In genomic region chr12:49540229-49541139, GRCh38 we compare ENCODE assay signal across 8 cellular contexts. TPM values are rescaled to one million over a fixed set of nuclear protein-coding genes. Genes with fewer than 3 reads are reported as not detected.
A peak's percentile ranks its signal among the peaks of the same experiment; 100 is the strongest.
DNase-seq lines count a peak whose midpoint lies in the region; ATAC-seq and TF ChIP-seq lines count a peak whose summit lies in the region.

No MANE protein-coding gene starts in this region.

- no peak overlapping the region for H3K27ac Mint-ChIP-seq in activated CD4-positive, alpha-beta memory T cell treated with anti-CD3 and anti-CD28 coated beads, Interleukin-2, amount 10 ng/mL, durations not matched to agents 7 days and 5 days
- no peak overlapping the region for H3K27ac Mint-ChIP-seq in activated CD4-positive, alpha-beta memory T cell treated with anti-CD3 and anti-CD28 coated beads for 36 hours

- TF ChIP-seq CTCF in OCI-LY3 (IDR thresholded peaks at IDR 0.05; ENCODE audit: low read depth, low read length) (no peak), epithelial cell of esophagus (IDR thresholded peaks at IDR 0.05; ENCODE audit: insufficient read depth, low read depth, low read length, missing control alignments) (no peak)

- CTCF ChIA-PET in activated CD4-positive, alpha-beta memory T cell treated with anti-CD3 and anti-CD28 coated beads, Interleukin-2, amount 10 ng/mL, durations not matched to agents 7 days and 5 days (lab: Charles Lee): no interaction called here
- CTCF ChIA-PET in activated CD4-positive, alpha-beta memory T cell treated with anti-CD3 and anti-CD28 coated beads for 36 hours (lab: Charles Lee): interaction anchor here (0.6 kb wide), 2 partner anchors 27 to 198 kb away, joined by 3 read pairs; no protein-coding TSS in a partner anchor

- peaks cover 53% of the 10 kb centered on the region for H3K27me3 Mint-ChIP-seq in activated CD4-positive, alpha-beta memory T cell treated with anti-CD3 and anti-CD28 coated beads, Interleukin-2, amount 10 ng/mL, durations not matched to agents 7 days and 5 days
- H3K27me3 Mint-ChIP-seq in activated CD4-positive, alpha-beta memory T cell treated with anti-CD3 and anti-CD28 coated beads for 36 hours: peaks cover 15% of the 10 kb centered on the region

- no peak overlapping the region for H3K9ac ChIP-seq in OCI-LY3 (ENCODE audit: low read length)

- no peaks in the 10 kb centered on the region for H3K9me3 Mint-ChIP-seq in activated CD4-positive, alpha-beta memory T cell treated with anti-CD3 and anti-CD28 coated beads, Interleukin-2, amount 10 ng/mL, durations not matched to agents 7 days and 5 days
- no peaks in the 10 kb centered on the region for H3K9me3 Mint-ChIP-seq in activated CD4-positive, alpha-beta memory T cell treated with anti-CD3 and anti-CD28 coated beads for 36 hours

- no peak overlapping the region for H3K27ac ChIP-seq in OCI-LY3 (ENCODE audit: low read length)

- no peaks in the 10 kb centered on the region for H3K36me3 Mint-ChIP-seq in activated CD4-positive, alpha-beta memory T cell treated with anti-CD3 and anti-CD28 coated beads, Interleukin-2, amount 10 ng/mL, durations not matched to agents 7 days and 5 days (ENCODE audit: low read depth)
- H3K36me3 Mint-ChIP-seq in activated CD4-positive, alpha-beta memory T cell treated with anti-CD3 and anti-CD28 coated beads for 36 hours: no peaks in the 10 kb centered on the region

- H3K4me1 Mint-ChIP-seq in activated CD4-positive, alpha-beta memory T cell treated with anti-CD3 and anti-CD28 coated beads, Interleukin-2, amount 10 ng/mL, durations not matched to agents 7 days and 5 days: peaks cover 26% of the 10 kb centered on the region
- H3K4me1 Mint-ChIP-seq in activated CD4-positive, alpha-beta memory T cell treated with anti-CD3 and anti-CD28 coated beads for 36 hours (ENCODE audit: low read depth): peaks cover 6% of the 10 kb centered on the region

- H3K4me3 Mint-ChIP-seq in activated CD4-positive, alpha-beta memory T cell treated with anti-CD3 and anti-CD28 coated beads, Interleukin-2, amount 10 ng/mL, durations not matched to agents 7 days and 5 days: peak overlapping the region; percentile 45
- no peak overlapping the region for H3K4me3 Mint-ChIP-seq in activated CD4-positive, alpha-beta memory T cell treated with anti-CD3 and anti-CD28 coated beads for 36 hours

- no peaks in the 10 kb centered on the region for H4K20me1 ChIP-seq in OCI-LY3 (ENCODE audit: insufficient read depth, low read length)

- H3K27me3 ChIP-seq in OCI-LY3 (ENCODE audit: low read depth, low read length): peaks cover 14% of the 10 kb centered on the region

- H3K36me3 ChIP-seq in OCI-LY3 (replicated peaks; ENCODE audit: low read depth, low read length): no peaks in the 10 kb centered on the region

- DNase-seq in activated CD4-positive, alpha-beta memory T cell treated with anti-CD3 and anti-CD28 coated beads, Interleukin-2, amount 10 ng/mL, durations not matched to agents 7 days and 5 days: no peak
- DNase-seq in activated CD4-positive, alpha-beta memory T cell treated with anti-CD3 and anti-CD28 coated beads for 36 hours: no peak
- DNase-seq in epithelial cell of esophagus (ENCODE audit: low read depth): peak; percentile 89
- DNase-seq in sciatic nerve (ENCODE audit: low spot score): peak; percentile 31
- DNase-seq in C1 segment of cervical spinal cord (lab: John Stamatoyannopoulos, UW): no peak

- 0 out of 2 replicates have a peak overlapping the region, but pooled peaks have one; percentile 26 for H3K4me2 ChIP-seq in OCI-LY3 (ENCODE audit: low read length)

- POLR2A ChIA-PET in activated CD4-positive, alpha-beta memory T cell treated with anti-CD3 and anti-CD28 coated beads, Interleukin-2, amount 10 ng/mL, durations not matched to agents 7 days and 5 days (lab: Charles Lee): interaction anchor here (1.1 to 3.6 kb wide), 3 partner anchors 15 to 174 kb away, joined by 3 to 12 read pairs (median 5); partner anchors contain the start of gene SPATS2
- POLR2A ChIA-PET in activated CD4-positive, alpha-beta memory T cell treated with anti-CD3 and anti-CD28 coated beads for 36 hours (lab: Charles Lee): no interaction called here

- H3K79me2 ChIP-seq in OCI-LY3 (ENCODE audit: low read length): no peaks in the 10 kb centered on the region

- intact Hi-C loops in activated CD4-positive, alpha-beta memory T cell treated with anti-CD3 and anti-CD28 coated beads for 36 hours (cut with micrococcal nuclease): no loop called here
- intact Hi-C loops in sciatic nerve (cut with DNase I): no loop called here

- no peaks in the 10 kb centered on the region for H3K9me3 ChIP-seq in OCI-LY3 (ENCODE audit: insufficient read depth, low read length)

- H2AFZ ChIP-seq in OCI-LY3 (ENCODE audit: low read depth, low read length): no peak overlapping the region

- H3K4me3 ChIP-seq in OCI-LY3 (ENCODE audit: low read length) (no peak overlapping the region), epithelial cell of esophagus (ENCODE audit: low read length) (no peak overlapping the region)

- peaks cover 15% of the 10 kb centered on the region; the same call in 1 of the 2 replicates for H3K4me1 ChIP-seq in OCI-LY3 (ENCODE audit: low read length)

- ATAC-seq in sciatic nerve (no peak), HG02642 (IDR thresholded peaks at IDR 0.05; ENCODE audit: poor library complexity, unreplicated experiment) (no peak), GM18867 (IDR thresholded peaks at IDR 0.05; ENCODE audit: unreplicated experiment) (no peak)

RNA-seq across cellular contexts. Expression of gene KCNH3, which starts 1.7 kb away (rescaled TPM):
- under 1 TPM; 0.58 to 0.90 TPM for total RNA-seq in activated CD4-positive, alpha-beta memory T cell treated with anti-CD3 and anti-CD28 coated beads, Interleukin-2, amount 10 ng/mL, durations not matched to agents 7 days and 5 days
- 1 to 10 TPM; 1.2 to 1.3 TPM for total RNA-seq in activated CD4-positive, alpha-beta memory T cell treated with anti-CD3 and anti-CD28 coated beads for 36 hours
- total RNA-seq in sciatic nerve: 0.27 TPM

RNA-seq across cellular contexts. Expression of gene MCRS1, which starts 27.5 kb away (rescaled TPM):
- 10 to 100 TPM; 70.5 to 73.1 TPM for total RNA-seq in activated CD4-positive, alpha-beta memory T cell treated with anti-CD3 and anti-CD28 coated beads, Interleukin-2, amount 10 ng/mL, durations not matched to agents 7 days and 5 days
- total RNA-seq in activated CD4-positive, alpha-beta memory T cell treated with anti-CD3 and anti-CD28 coated beads for 36 hours: 10 to 100 TPM; 52.3 to 56.8 TPM
- total RNA-seq in sciatic nerve: 39.3 TPM

Comparison
In these comparisons a context has a peak if more than half of its experiments do, and no peak if none do; other contexts are left out.
1. DNase-seq: peak in epithelial cell of esophagus (single experiment) and sciatic nerve (single experiment); none in activated CD4-positive, alpha-beta memory T cell treated with anti-CD3 and anti-CD28 coated beads, Interleukin-2, amount 10 ng/mL, durations not matched to agents 7 days and 5 days (single experiment), activated CD4-positive, alpha-beta memory T cell treated with anti-CD3 and anti-CD28 coated beads for 36 hours (single experiment) and C1 segment of cervical spinal cord (0 of 14).